In genomic region chr12:107990325-107990724, GRCh38 we compare ENCODE assay signal across 9 cellular contexts.
DNase-seq lines count a peak whose midpoint lies in the region; ATAC-seq and TF ChIP-seq lines count a peak whose summit lies in the region.
"Had no signal": no experiment of that assay in that cellular context is flagged by ENCODE, and none has a peak within 500 bp of the region (broad histone marks: within the 10 kb centered on the region; RNA-seq: fewer than 3 reads in every experiment).

No MANE protein-coding gene starts in this region.

- no peak overlapping the region for H3K4me3 Mint-ChIP-seq in Caco-2 (ENCODE audit: unreplicated experiment)
- H3K4me3 Mint-ChIP-seq: IgD-negative memory B cell had no signal

- no peak overlapping the region for H3K9ac ChIP-seq in neural cell (ENCODE audit: low read length)

- H3K4me2 ChIP-seq in neural cell (ENCODE audit: low read length) = no peak overlapping the region

- TF ChIP-seq EP300 in neural cell (conservative IDR thresholded peaks at IDR 0.05; ENCODE audit: poor library complexity, severe bottlenecking) = no peak

- H3K27ac ChIP-seq in neural cell (ENCODE audit: low read length) = no peak overlapping the region

- H3K4me1 Mint-ChIP-seq in Caco-2 (ENCODE audit: low read depth, unreplicated experiment) = no peaks in the 10 kb centered on the region

- H3K9me2 ChIP-seq in neural cell (ENCODE audit: insufficient read depth, low read length) = no peaks in the 10 kb centered on the region

- CTCF ChIA-PET in Caco-2 (lab: Charles Lee) = interaction anchor here (0.8 to 1.6 kb wide), 5 partner anchors 72 to 522 kb away, joined by 3 to 15 read pairs (median 3); no protein-coding TSS in a partner anchor

- no peak overlapping the region for H2AFZ ChIP-seq in neural cell (ENCODE audit: low read depth, low read length)

- H3K4me3 ChIP-seq in Caco-2 (ENCODE audit: low read depth, low read length) = no peak overlapping the region
- H3K4me3 ChIP-seq in neural cell (ENCODE audit: low read length) = no peak overlapping the region

- H3K27me3 Mint-ChIP-seq in Caco-2 (ENCODE audit: insufficient read depth, unreplicated experiment) = peaks cover 9% of the 10 kb centered on the region

- no peaks in the 10 kb centered on the region for H3K4me1 ChIP-seq in Caco-2

- peak; percentile 78 for TF ChIP-seq RAD21 in neural cell (conservative IDR thresholded peaks at IDR 0.05)

- no peaks in the 10 kb centered on the region for H3K27me3 ChIP-seq in Caco-2 (replicated peaks; ENCODE audit: control insufficient read depth, insufficient read depth, low read length)
- no peaks in the 10 kb centered on the region for H3K27me3 ChIP-seq in neural cell (ENCODE audit: insufficient read depth, low read depth, low read length)

- H3K9me3 ChIP-seq in Caco-2 (no peaks in the 10 kb centered on the region), neural cell (ENCODE audit: low read length) (no peaks in the 10 kb centered on the region)

- H3K36me3 ChIP-seq in Caco-2 (ENCODE audit: control insufficient read depth, insufficient read depth, low read length) = no peaks in the 10 kb centered on the region
- H3K36me3 ChIP-seq in neural cell (ENCODE audit: insufficient read depth, low read length) = no peaks in the 10 kb centered on the region

- H3K9me3 Mint-ChIP-seq in Caco-2 (ENCODE audit: unreplicated experiment) = no peaks in the 10 kb centered on the region
- H3K9me3 Mint-ChIP-seq: IgD-negative memory B cell had no signal

- H3K36me3 Mint-ChIP-seq in Caco-2 (ENCODE audit: insufficient read depth, unreplicated experiment) = no peaks in the 10 kb centered on the region
- H3K36me3 Mint-ChIP-seq: IgD-negative memory B cell had no signal

- intact Hi-C loops in Caco-2 (cut with micrococcal nuclease; ENCODE audit: unreplicated experiment) = loop anchor here (1.0 to 5.0 kb wide), 4 partner anchors 73 to 522 kb away; no protein-coding TSS in a partner anchor

- POLR2A ChIA-PET in Caco-2 (lab: Charles Lee) = no interaction called here

- no peak for ATAC-seq in HG02885 (IDR thresholded peaks at IDR 0.05; ENCODE audit: poor library complexity, unreplicated experiment)
- ATAC-seq in HG03520 (IDR thresholded peaks at IDR 0.05; ENCODE audit: unreplicated experiment) = no peak
- ATAC-seq in GM18861 (IDR thresholded peaks at IDR 0.05; ENCODE audit: unreplicated experiment) = no peak

- H3F3A ChIP-seq in neural cell (ENCODE audit: insufficient read depth, low read length, poor library complexity, severe bottlenecking) = no peaks in the 10 kb centered on the region

- TF ChIP-seq CTCF in Caco-2 (IDR thresholded peaks at IDR 0.05; ENCODE audit: insufficient read depth in 1 of 2, low read depth in 1 of 2, low read length in 1 of 2, severe bottlenecking in 1 of 2, unreplicated experiment in 1 of 2) (peak; percentile 59 to 60), neural cell (IDR thresholded peaks at IDR 0.05; ENCODE audit: poor library complexity, severe bottlenecking) (peak; percentile 65)

- DNase-seq in Caco-2 (peak; percentile 60 to 68), HT1080 (ENCODE audit: low read depth) (peak; percentile 11), SW480 (ENCODE audit: low spot score) (peak; percentile 34), dermis blood vessel endothelial cell (peak; percentile 36)

- H3K27ac Mint-ChIP-seq in Caco-2 (ENCODE audit: unreplicated experiment) = no peak overlapping the region
- H3K27ac Mint-ChIP-seq: IgD-negative memory B cell had no signal

- no peaks in the 10 kb centered on the region for H4K20me1 ChIP-seq in neural cell (ENCODE audit: insufficient read depth)

- BruUV-seq in Caco-2 (replicated peaks; lab: Mats Ljungman, UMichigan) = no TSS peak

- H3K79me2 ChIP-seq in neural cell (replicated peaks; ENCODE audit: insufficient read depth, low read length) = no peaks in the 10 kb centered on the region

TF ChIP-seq in neural cell, 6 proteins besides CTCF, POLR2A, EP300 and RAD21:
- TF ChIP-seq SMC3 (conservative IDR thresholded peaks at IDR 0.05; ENCODE audit: poor library complexity) (peak; percentile 81), POLR2AphosphoS5 (IDR thresholded peaks at IDR 0.05) (no peak)

Comparison
In these comparisons a context has a peak if more than half of its experiments do, and no peak if none do; other contexts are left out.
1. DNase-seq: peak in every context shown above with its lines; median percentile 64 in Caco-2; 36 in dermis blood vessel endothelial cell; 34 in SW480; 11 in HT1080.